In genomic region chr3:51953445-51953844, GRCh38 we compare ENCODE assay signal across 13 cellular contexts. TPM values are rescaled to one million over a fixed set of nuclear protein-coding genes. Genes with fewer than 3 reads are reported as not detected.
DNase-seq lines count a peak whose midpoint lies in the region; ATAC-seq and TF ChIP-seq lines count a peak whose summit lies in the region.
"Had no signal": no experiment of that assay in that cellular context is flagged by ENCODE, and none has a peak within 500 bp of the region (broad histone marks: within the 10 kb centered on the region; RNA-seq: fewer than 3 reads in every experiment).

No MANE protein-coding gene starts in this region.

- H3K9me3 ChIP-seq in MG63 (no peaks in the 10 kb centered on the region), Karpas-422 (ENCODE audit: low read length) (no peaks in the 10 kb centered on the region)
- H3K9me3 ChIP-seq: SJCRH30 had no signal

- CTCF ChIA-PET in RWPE1 (lab: Yijun Ruan, JAX) = interaction anchor here (0.6 kb wide), 1 partner anchor 226 kb away, joined by 4 read pairs; no protein-coding TSS in a partner anchor

- H3K4me3 ChIP-seq in AG10803 (ENCODE audit: low read length) (no peak overlapping the region), MG63 (no peak overlapping the region), fibroblast of villous mesenchyme (ENCODE audit: low read depth, low read length) (no peak overlapping the region), Karpas-422 (ENCODE audit: low read length) (no peak overlapping the region)
- H3K4me3 ChIP-seq: SJCRH30 had no signal

- no peaks in the 10 kb centered on the region for H3K79me2 ChIP-seq in Karpas-422 (ENCODE audit: low read length)

- H4K20me1 ChIP-seq in Karpas-422 (ENCODE audit: insufficient read depth, low read depth, low read length) = no peaks in the 10 kb centered on the region

- no peak overlapping the region for H3K9ac ChIP-seq in Karpas-422 (ENCODE audit: low read length)

- ATAC-seq in HG02938 (IDR thresholded peaks at IDR 0.05; ENCODE audit: unreplicated experiment) = no peak

- H3K36me3 ChIP-seq in MG63 (no peaks in the 10 kb centered on the region), Karpas-422 (ENCODE audit: insufficient read depth, low read length) (no peaks in the 10 kb centered on the region)

- H3K27ac ChIP-seq in RWPE1 = peak overlapping the region; percentile 49; the same call in 1 of the 2 replicates
- no peak overlapping the region for H3K27ac ChIP-seq in Karpas-422 (ENCODE audit: low read length)
- H3K27ac ChIP-seq: SJCRH30 had no signal

- no peaks in the 10 kb centered on the region for H3K4me1 ChIP-seq in Karpas-422 (ENCODE audit: low read length)

- POLR2A ChIA-PET in RWPE1 (lab: Yijun Ruan, JAX; ENCODE audit: low non-redundant PET) = no interaction called here

- no peak overlapping the region for H2AFZ ChIP-seq in Karpas-422 (ENCODE audit: low read length)

- H3K4me2 ChIP-seq in Karpas-422 (ENCODE audit: low read depth, low read length, poor library complexity, severe bottlenecking) = no peak overlapping the region

- DNase-seq in AG10803 (ENCODE audit: low read depth) (peak; percentile 53), MG63 (peak; percentile 18), RWPE1 (ENCODE audit: low spot score) (peak; percentile 56), fibroblast of villous mesenchyme (ENCODE audit: low read depth) (peak; percentile 59), Karpas-422 (no peak), NCI-H526 (lab: John Stamatoyannopoulos, UW) (no peak)
- DNase-seq in activated CD4-positive, CD25-positive, alpha-beta regulatory T cell (lab: John Stamatoyannopoulos, UW) = no peak
- DNase-seq: activated CD4-positive, alpha-beta memory T cell treated with anti-CD3 and anti-CD28 coated beads, Interleukin-2, amount 10 ng/mL, durations not matched to agents 7 days and 5 days; endodermal cell; NCI-H1105; SJCRH30; stimulated activated CD4-positive, alpha-beta T cell treated with anti-CD3 and anti-CD28 coated beads, Interleukin-1b, Interleukin-23, amount 100 ng/mL, for 48 hours had no signal

- TF ChIP-seq CTCF in AG10803 (conservative IDR thresholded peaks at IDR 0.05; ENCODE audit: low read length) (no peak), RWPE1 (conservative IDR thresholded peaks at IDR 0.05; ENCODE audit: low read depth) (no peak), fibroblast of villous mesenchyme (IDR thresholded peaks at IDR 0.05; ENCODE audit: insufficient read depth, low read depth, low read length) (no peak)

- H3K9me2 ChIP-seq in Karpas-422 (replicated peaks; ENCODE audit: insufficient read depth, low read length) = no peaks in the 10 kb centered on the region

- no peaks in the 10 kb centered on the region for H3K27me3 ChIP-seq in MG63
- H3K27me3 ChIP-seq in Karpas-422 (ENCODE audit: low read length) = no peaks in the 10 kb centered on the region
- H3K27me3 ChIP-seq: SJCRH30 had no signal

RNA-seq across cellular contexts. Expression of gene GPR62, which starts 1.7 kb away (rescaled TPM):
- total RNA-seq in MG63 (2014; rRNA removed; shearing (Covaris generic); ENCODE audit: low replicate concordance) = not detected in 2 replicates
- under 0.01 TPM in 1 of 2 replicates, not detected in the other for total RNA-seq in fibroblast of villous mesenchyme
- total RNA-seq in Karpas-422 (2014; rRNA removed; shearing (Covaris generic); ENCODE audit: low replicate concordance) = not detected in 2 replicates
- total RNA-seq: activated CD4-positive, alpha-beta memory T cell treated with anti-CD3 and anti-CD28 coated beads, Interleukin-2, amount 10 ng/mL, durations not matched to agents 7 days and 5 days; SJCRH30 had no signal

RNA-seq across cellular contexts. Expression of gene PARP3, which starts 11.3 kb away (rescaled TPM):
- 5.9 and 13.8 TPM in 2 replicates for total RNA-seq in MG63 (2014; rRNA removed; shearing (Covaris generic); ENCODE audit: low replicate concordance)
- 24.6 and 25.1 TPM in 2 replicates for total RNA-seq in fibroblast of villous mesenchyme
- total RNA-seq in Karpas-422 (2014; rRNA removed; shearing (Covaris generic); ENCODE audit: low replicate concordance) = 29.1 and 43.5 TPM in 2 replicates

RNA-seq across cellular contexts. Expression of gene RRP9, which starts 11.7 kb away (rescaled TPM):
- total RNA-seq in MG63 (2014; rRNA removed; shearing (Covaris generic); ENCODE audit: low replicate concordance) = 59.3 and 78.5 TPM in 2 replicates
- 22.5 and 24.8 TPM in 2 replicates for total RNA-seq in fibroblast of villous mesenchyme
- total RNA-seq in Karpas-422 (2014; rRNA removed; shearing (Covaris generic); ENCODE audit: low replicate concordance) = 15.1 and 39.8 TPM in 2 replicates

RNA-seq across cellular contexts. Expression of gene PCBP4, which starts 13.8 kb away (rescaled TPM):
- 24.8 and 28.1 TPM in 2 replicates for total RNA-seq in MG63 (2014; rRNA removed; shearing (Covaris generic); ENCODE audit: low replicate concordance)
- 29.4 and 42.2 TPM in 2 replicates for total RNA-seq in fibroblast of villous mesenchyme
- total RNA-seq in Karpas-422 (2014; rRNA removed; shearing (Covaris generic); ENCODE audit: low replicate concordance) = 16.9 and 17.9 TPM in 2 replicates

RNA-seq across cellular contexts. Expression of gene ABHD14B, which starts 20.4 kb away (rescaled TPM):
- total RNA-seq in MG63 (2014; rRNA removed; shearing (Covaris generic); ENCODE audit: low replicate concordance) = 10.0 and 15.6 TPM in 2 replicates
- 18.0 and 19.9 TPM in 2 replicates for total RNA-seq in fibroblast of villous mesenchyme
- total RNA-seq in Karpas-422 (2014; rRNA removed; shearing (Covaris generic); ENCODE audit: low replicate concordance) = 104 and 118 TPM in 2 replicates

Comparison
In these comparisons a context has a peak if more than half of its experiments do, and no peak if none do; other contexts are left out.
1. DNase-seq: peak in AG10803 (single experiment), MG63 (single experiment), RWPE1 (single experiment) and fibroblast of villous mesenchyme (single experiment); none in Karpas-422 (single experiment), NCI-H526 (0 of 2) and activated CD4-positive, CD25-positive, alpha-beta regulatory T cell (0 of 4).